In the genomic region with DNA sequence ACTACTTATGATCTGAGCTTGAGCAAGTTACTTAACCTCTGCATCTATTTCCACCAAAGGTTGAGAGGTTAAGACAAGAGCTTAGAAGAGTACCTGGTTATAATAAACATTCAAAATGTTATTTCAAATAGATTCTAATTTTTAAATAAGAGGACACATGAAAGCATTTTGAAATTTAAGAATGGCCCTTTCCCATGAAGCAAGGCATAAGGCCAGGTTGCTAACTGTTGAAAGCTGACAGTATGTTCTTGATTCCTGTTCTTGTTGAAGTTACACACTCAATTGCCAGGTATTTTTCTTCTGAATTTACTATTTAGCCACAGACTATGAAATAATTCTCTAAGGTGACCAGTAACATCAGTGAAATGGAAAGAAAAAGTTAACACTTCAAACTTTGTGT, we compare ENCODE assay signal across 1 cellular context.
TF ChIP-seq lines count a peak whose summit lies in the region.

No MANE protein-coding gene starts in this region.

TF ChIP-seq in HepG2, 621 proteins besides CTCF, POLR2A, EP300 and RAD21:
- no peak for TF ChIP-seq HMGXB3 (CRISPR knock-in tag; IDR thresholded peaks at IDR 0.05; ENCODE audit: borderline replicate concordance)
- TF ChIP-seq PAF1 (CRISPR knock-in tag; IDR thresholded peaks at IDR 0.05) = no peak
- TF ChIP-seq ZNF841 (CRISPR knock-in tag; IDR thresholded peaks at IDR 0.05; ENCODE audit: borderline replicate concordance) = no peak
- no peak for TF ChIP-seq ZBTB21 (CRISPR knock-in tag; IDR thresholded peaks at IDR 0.05)
- peak; percentile 51 for TF ChIP-seq RBM22 (optimal IDR thresholded peaks at IDR 0.05; ENCODE audit: low read length)
- TF ChIP-seq RBFOX2 (IDR thresholded peaks at IDR 0.05; ENCODE audit: low read depth, low read length) = peak; percentile 70
- no peak for TF ChIP-seq CREB1 (IDR thresholded peaks at IDR 0.05)
- 0 out of 2 replicates have a peak, but pooled peaks have one; percentile 16 for TF ChIP-seq CREB1 (CRISPR knock-in tag; IDR thresholded peaks at IDR 0.05)
- no peak for TF ChIP-seq BRD4 (CRISPR knock-in tag; IDR thresholded peaks at IDR 0.05)
